In genomic region chr4:77158487-77158861, GRCh38 we compare ENCODE assay signal across 8 cellular contexts. TPM values are rescaled to one million over a fixed set of nuclear protein-coding genes. Genes with fewer than 3 reads are reported as not detected.
DNase-seq lines count a peak whose midpoint lies in the region; ATAC-seq and TF ChIP-seq lines count a peak whose summit lies in the region.

No MANE protein-coding gene starts in this region.

- H3K27ac ChIP-seq in DOHH2 (ENCODE audit: low read depth, low read length) = peak overlapping the region; percentile 10; the same call in 1 of the 2 replicates
- peak overlapping the region; percentile 29; the same call in 1 of the 2 replicates for H3K27ac ChIP-seq in SU-DHL-6 (ENCODE audit: low read depth, low read length)
- peak overlapping the region; percentile 87 to 95 for H3K27ac ChIP-seq in ovary

- no peak overlapping the region for H2AFZ ChIP-seq in SU-DHL-6 (ENCODE audit: low read depth, low read length, severe bottlenecking)

- WGBS in ovary, 3 donors = 1 to 3% (median 2%) methylated on average over 6 of the region's 6 CpGs

- intact Hi-C loops in ovary (cut with DNase I) = loop anchor here in 1 of 4 donors (5.0 kb wide), 2 partner anchors 81 to 211 kb away; partner anchors contain the start of genes CCNI and SEPTIN11

- no peak for TF ChIP-seq EP300 in ovary (IDR thresholded peaks at IDR 0.05)

- H3K4me2 ChIP-seq in DOHH2 (ENCODE audit: low read length) = peak overlapping the region; percentile 93
- H3K4me2 ChIP-seq in SU-DHL-6 (ENCODE audit: low read depth, low read length, poor library complexity, severe bottlenecking) = peak overlapping the region; percentile 74

- H3K9ac ChIP-seq in SU-DHL-6 (ENCODE audit: low read length) (peak overlapping the region; percentile 85), endocrine pancreas (ENCODE audit: control insufficient read depth, insufficient read depth, low read length) (peak overlapping the region; percentile 0)

- H3K36me3 ChIP-seq in DOHH2 (ENCODE audit: control insufficient read depth, low read length) = peaks cover 60% of the 10 kb centered on the region
- H3K36me3 ChIP-seq in SU-DHL-6 (ENCODE audit: low read length) = peaks cover 31% of the 10 kb centered on the region; the same call in 1 of the 2 replicates
- no peaks in the 10 kb centered on the region for H3K36me3 ChIP-seq in endocrine pancreas (ENCODE audit: control insufficient read depth, insufficient read depth, low read length)
- H3K36me3 ChIP-seq in ovary = no peaks in the 10 kb centered on the region

- peak overlapping the region; percentile 92 for H3K4me3 ChIP-seq in DOHH2 (ENCODE audit: low read length)
- peak overlapping the region; percentile 94 for H3K4me3 ChIP-seq in SU-DHL-6 (ENCODE audit: insufficient read depth, low read length, poor library complexity, severe bottlenecking)
- H3K4me3 ChIP-seq in endocrine pancreas (ENCODE audit: control insufficient read depth, insufficient read depth, low read length) = peak overlapping the region; percentile 40
- peak overlapping the region; percentile 74 for H3K4me3 ChIP-seq in ovary

- DNase-seq in ovary = peak in 4 of 5 donors; percentile 13 to 44 (median 33)
- no peak for DNase-seq in GDM1 (lab: John Stamatoyannopoulos, UW)
- no peak for DNase-seq in HPDE6-E6E7 (ENCODE audit: extremely low spot score)
- no peak for DNase-seq in NCI-H146 treated with DMSO at 0.1 percent for 48 hours (lab: John Stamatoyannopoulos, UW; ENCODE audit: unreplicated experiment)

- TF ChIP-seq CTCF in DOHH2 (IDR thresholded peaks at IDR 0.05; ENCODE audit: low read depth, low read length, poor library complexity, severe bottlenecking) (no peak), SU-DHL-6 (IDR thresholded peaks at IDR 0.05; ENCODE audit: insufficient read depth, low read length, poor library complexity, severe bottlenecking) (no peak), ovary (IDR thresholded peaks at IDR 0.05) (no peak)

- peaks cover 45% of the 10 kb centered on the region for H3K4me1 ChIP-seq in DOHH2 (ENCODE audit: control insufficient read depth, low read length)
- H3K4me1 ChIP-seq in endocrine pancreas (ENCODE audit: control insufficient read depth, insufficient read depth, low read length) = peaks cover 12% of the 10 kb centered on the region
- H3K4me1 ChIP-seq in ovary (ENCODE audit: insufficient read depth) = peaks cover 2% of the 10 kb centered on the region

- H3K79me2 ChIP-seq in DOHH2 (ENCODE audit: control insufficient read depth, low read length) (peaks cover 50% of the 10 kb centered on the region), SU-DHL-6 (ENCODE audit: insufficient read depth, low read length) (peaks cover 22% of the 10 kb centered on the region; the same call in 1 of the 2 replicates)

- ATAC-seq in GM19397 (IDR thresholded peaks at IDR 0.05; ENCODE audit: unreplicated experiment) = no peak

- H3F3A ChIP-seq in DOHH2 (ENCODE audit: control insufficient read depth, insufficient read depth) = peaks cover 30% of the 10 kb centered on the region
- H3F3A ChIP-seq in SU-DHL-6 (ENCODE audit: insufficient read depth) = peaks cover 28% of the 10 kb centered on the region

- H4K20me1 ChIP-seq in DOHH2 (ENCODE audit: control insufficient read depth, insufficient read depth, low read depth, low read length) = peaks cover 21% of the 10 kb centered on the region
- no peaks in the 10 kb centered on the region for H4K20me1 ChIP-seq in SU-DHL-6 (ENCODE audit: low read depth, low read length)

- H3K27me3 ChIP-seq in DOHH2 (ENCODE audit: control insufficient read depth, low read length) = no peaks in the 10 kb centered on the region
- H3K27me3 ChIP-seq in SU-DHL-6 (ENCODE audit: low read length) = no peaks in the 10 kb centered on the region
- H3K27me3 ChIP-seq in endocrine pancreas (ENCODE audit: control insufficient read depth, insufficient read depth, low read length) = no peaks in the 10 kb centered on the region
- no peaks in the 10 kb centered on the region for H3K27me3 ChIP-seq in ovary

- H3K9me2 ChIP-seq in DOHH2 (replicated peaks; ENCODE audit: control insufficient read depth, low read length) (no peaks in the 10 kb centered on the region), SU-DHL-6 (replicated peaks; ENCODE audit: insufficient read depth, low read length) (no peaks in the 10 kb centered on the region)

- H3K9me3 ChIP-seq in DOHH2 (ENCODE audit: control insufficient read depth, insufficient read depth, low read length) (no peaks in the 10 kb centered on the region), SU-DHL-6 (ENCODE audit: insufficient read depth, low read length) (no peaks in the 10 kb centered on the region), endocrine pancreas (ENCODE audit: control insufficient read depth, low read length) (no peaks in the 10 kb centered on the region), ovary (no peaks in the 10 kb centered on the region)

- no peak for TF ChIP-seq POLR2A in ovary (IDR thresholded peaks at IDR 0.05)

RNA-seq across cellular contexts. Expression of gene CCNG2, which starts 1.5 kb away (rescaled TPM):
- total RNA-seq in ovary = 10 to 100 TPM in 6 of 7 donors, 1 to 10 TPM in 1; 9.9 to 39.0 (median 19.7) TPM
- polyA plus RNA-seq in ovary = 10 to 100 TPM; 29.7 to 44.9 TPM

Comparison
In these comparisons a context has a peak if more than half of its experiments do, and no peak if none do; other contexts are left out.
1. H3K27ac ChIP-seq: peak in every context shown above with its lines; median percentile 91 in ovary; 29 in SU-DHL-6; 10 in DOHH2.
2. H3K4me3 ChIP-seq: peak in every context shown above with its lines; median percentile 94 in SU-DHL-6; 92 in DOHH2; 74 in ovary; 40 in endocrine pancreas.
3. DNase-seq: peak in ovary (4 of 5); none in GDM1 (single experiment), HPDE6-E6E7 (single experiment) and NCI-H146 treated with DMSO at 0.1 percent for 48 hours (single experiment).